In genomic region chr18:6444484-6445228, GRCh38 we compare ENCODE assay signal across 26 cellular contexts. TPM values are rescaled to one million over a fixed set of nuclear protein-coding genes. Genes with fewer than 3 reads are reported as not detected.
"Had no signal": no experiment of that assay in that cellular context is flagged by ENCODE, and none has a peak within 500 bp of the region (broad histone marks: within the 10 kb centered on the region; RNA-seq: fewer than 3 reads in every experiment).

No MANE protein-coding gene starts in this region.

- H3K9me3 ChIP-seq: adrenal gland had no signal

- H3K27me3 ChIP-seq: adrenal gland had no signal

- H3K4me1 ChIP-seq: adrenal gland had no signal

- H3K4me3 ChIP-seq: adrenal gland, SK-N-MC had no signal

- H3K36me3 ChIP-seq: adrenal gland, WERI-Rb-1 had no signal

- H3K27ac ChIP-seq: adrenal gland, SK-N-MC, WERI-Rb-1 had no signal

- DNase-seq: activated CD4-positive, alpha-beta T cell treated with anti-CD3 and anti-CD28 coated beads for 4 hours; activated CD8-positive, alpha-beta memory T cell treated with anti-CD3 and anti-CD28 coated beads, Interleukin-2, amount 50 U/mL, for 4 hours; activated CD8-positive, alpha-beta T cell treated with anti-CD3 and anti-CD28 coated beads for 36 hours; activated naive CD4-positive, alpha-beta T cell treated with anti-CD3 and anti-CD28 coated beads, Interleukin-2, amount 50 U/mL, for 16 hours; activated naive CD8-positive, alpha-beta T cell treated with anti-CD3 and anti-CD28 coated beads, Interleukin-2, amount 10 ng/mL, durations not matched to agents 7 days and 5 days; activated T-cell treated with anti-CD3 and anti-CD28 coated beads, Interleukin-2, amount 50 U/mL, for 1 hour; adrenal gland; anterior cingulate cortex; Kasumi-1; KBM-7; NCI-H1048; NCI-H146; NCI-H187 treated with DMSO at 0.1 percent for 48 hours; NCI-H2081 treated with DMSO at 0.1 percent for 48 hours; NCI-H2171 treated with DMSO at 0.1 percent for 48 hours; NCI-H226; NCI-H526; NCI-H82; RPMI8226; T-cell; WERI-Rb-1 had no signal

- ATAC-seq: activated CD4-positive, CD25-positive, alpha-beta regulatory T cell treated with anti-CD3 and anti-CD28 coated beads, Interleukin-2, amount 50 U/mL, for 24 hours; activated CD8-positive, alpha-beta T cell treated with anti-CD3 and anti-CD28 coated beads for 36 hours; Panc1; Right ventricle myocardium inferior; T-cell had no signal

RNA-seq across cellular contexts. Expression of gene L3MBTL4, which starts 29.9 kb away (rescaled TPM):
- total RNA-seq: activated CD8-positive, alpha-beta T cell treated with anti-CD3 and anti-CD28 coated beads for 36 hours; OCI-LY7 had no signal
